1 cellular context compared by ENCODE assay signal in genomic region chr19:17441241-17442135, GRCh38.
TF ChIP-seq lines count a peak whose summit lies in the region.

No MANE protein-coding gene starts in this region.

TF ChIP-seq in SK-N-SH, 30 proteins besides CTCF, POLR2A, EP300 and RAD21 (continued from another document):
- TF ChIP-seq IRF3 (IDR thresholded peaks at IDR 0.05; ENCODE audit: low read depth, low read length) (no peak), SMC3 (IDR thresholded peaks at IDR 0.05; ENCODE audit: low read depth, low read length) (peak; percentile 15; the same call in 1 of the 2 replicates), YY1 (IDR thresholded peaks at IDR 0.05; ENCODE audit: low read depth) (no peak), FOSL2 (IDR thresholded peaks at IDR 0.05; ENCODE audit: borderline replicate concordance, low read depth) (no peak), GABPA (IDR thresholded peaks at IDR 0.05; ENCODE audit: low read depth) (no peak)
